2 cellular contexts compared by ENCODE assay signal in the genomic region with DNA sequence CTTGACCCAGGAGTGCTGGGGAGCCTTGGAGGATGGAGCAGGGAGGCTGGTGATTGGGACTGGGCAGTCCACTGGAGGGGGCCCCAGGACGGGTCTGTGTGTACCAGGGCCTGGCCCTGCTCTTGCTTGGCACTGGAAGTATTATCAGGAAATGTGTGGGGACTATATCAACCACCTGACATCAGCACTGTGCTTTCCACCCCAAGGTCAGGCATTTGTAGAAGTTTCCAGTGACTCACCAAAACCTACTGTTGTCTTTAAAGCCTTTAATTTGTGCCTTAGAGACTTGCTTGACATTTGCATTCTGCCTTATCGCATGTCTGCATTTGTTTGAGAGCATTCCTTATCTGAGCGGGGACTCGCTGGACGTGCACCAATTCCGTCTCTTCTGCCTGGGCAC.
TF ChIP-seq lines count a peak whose summit lies in the region.

No MANE protein-coding gene starts in this region.

TF ChIP-seq in IMR-90, 13 proteins besides CTCF, POLR2A, EP300 and RAD21:
- TF ChIP-seq SMC3 (IDR thresholded peaks at IDR 0.05; ENCODE audit: low read depth, low read length) (peak; percentile 15; the same call in 1 of the 2 replicates), USF2 (IDR thresholded peaks at IDR 0.05; ENCODE audit: low read depth, low read length) (no peak), ELK1 (IDR thresholded peaks at IDR 0.05; ENCODE audit: borderline replicate concordance, low read depth, low read length) (no peak), RFX5 (IDR thresholded peaks at IDR 0.05; ENCODE audit: low read depth, low read length) (no peak), FOS (IDR thresholded peaks at IDR 0.05; ENCODE audit: low read depth, low read length) (peak; percentile 48; the same call in 1 of the 2 replicates), NFE2L2 (IDR thresholded peaks at IDR 0.05; ENCODE audit: low read depth, low read length) (no peak), MAFK (IDR thresholded peaks at IDR 0.05; ENCODE audit: low read depth, low read length) (peak; percentile 39), BHLHE40 (IDR thresholded peaks at IDR 0.05; ENCODE audit: low read depth, low read length) (no peak), MXI1 (IDR thresholded peaks at IDR 0.05; ENCODE audit: borderline replicate concordance, low read depth, low read length) (no peak), CEBPB (IDR thresholded peaks at IDR 0.05; ENCODE audit: low read depth, low read length) (no peak), RCOR1 (IDR thresholded peaks at IDR 0.05; ENCODE audit: insufficient replicate concordance, low read length) (no peak), CHD1 (IDR thresholded peaks at IDR 0.05; ENCODE audit: low read depth, low read length) (no peak), MAZ (IDR thresholded peaks at IDR 0.05; ENCODE audit: borderline replicate concordance, low read depth, low read length) (no peak)

TF ChIP-seq in K562, 482 proteins besides CTCF, POLR2A, EP300 and RAD21 (continues in another document):
- TF ChIP-seq USF1 (CRISPR knock-in tag; IDR thresholded peaks at IDR 0.05) = no peak
- no peak for TF ChIP-seq STAT5B (CRISPR knock-in tag; IDR thresholded peaks at IDR 0.05)
- TF ChIP-seq ZFP91 (CRISPR knock-in tag; IDR thresholded peaks at IDR 0.05) = no peak
- TF ChIP-seq ZBTB43 (CRISPR knock-in tag; IDR thresholded peaks at IDR 0.05) = no peak
- TF ChIP-seq PPARD (CRISPR knock-in tag; IDR thresholded peaks at IDR 0.05) = no peak
- TF ChIP-seq NCOA4 (IDR thresholded peaks at IDR 0.05; ENCODE audit: partially characterized antibody) = no peak
- no peak for TF ChIP-seq MTA1 (IDR thresholded peaks at IDR 0.05; ENCODE audit: borderline replicate concordance)
- no peak for TF ChIP-seq PHTF2 (CRISPR knock-in tag; IDR thresholded peaks at IDR 0.05)
- peak; percentile 32; the same call in 1 of the 2 replicates for TF ChIP-seq NFE2 (IDR thresholded peaks at IDR 0.05; ENCODE audit: low read depth)
- no peak for TF ChIP-seq ID3 (CRISPR knock-in tag; IDR thresholded peaks at IDR 0.05)
- TF ChIP-seq ID3 (tag; IDR thresholded peaks at IDR 0.05) = peak; percentile 92
- TF ChIP-seq, protein P1, sequence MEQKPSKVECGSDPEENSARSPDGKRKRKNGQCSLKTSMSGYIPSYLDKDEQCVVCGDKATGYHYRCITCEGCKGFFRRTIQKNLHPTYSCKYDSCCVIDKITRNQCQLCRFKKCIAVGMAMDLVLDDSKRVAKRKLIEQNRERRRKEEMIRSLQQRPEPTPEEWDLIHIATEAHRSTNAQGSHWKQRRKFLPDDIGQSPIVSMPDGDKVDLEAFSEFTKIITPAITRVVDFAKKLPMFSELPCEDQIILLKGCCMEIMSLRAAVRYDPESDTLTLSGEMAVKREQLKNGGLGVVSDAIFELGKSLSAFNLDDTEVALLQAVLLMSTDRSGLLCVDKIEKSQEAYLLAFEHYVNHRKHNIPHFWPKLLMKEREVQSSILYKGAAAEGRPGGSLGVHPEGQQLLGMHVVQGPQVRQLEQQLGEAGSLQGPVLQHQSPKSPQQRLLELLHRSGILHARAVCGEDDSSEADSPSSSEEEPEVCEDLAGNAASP (IDR thresholded peaks at IDR 0.05) = no peak
- no peak for TF ChIP-seq TRIM28 (IDR thresholded peaks at IDR 0.05)
- TF ChIP-seq ATF2 (CRISPR knock-in tag; IDR thresholded peaks at IDR 0.05) = no peak
- no peak for TF ChIP-seq GTF2E2 (tag; IDR thresholded peaks at IDR 0.05)
- TF ChIP-seq ATF3 (IDR thresholded peaks at IDR 0.05) = peak; percentile 48; the same call in 1 of the 2 replicates
- TF ChIP-seq ATF3 (CRISPR knock-in tag; conservative IDR thresholded peaks at IDR 0.05) = no peak
- TF ChIP-seq NFIC (IDR thresholded peaks at IDR 0.05) = peak; percentile 49; the same call in 1 of the 2 replicates
- TF ChIP-seq FOXJ3 (CRISPR knock-in tag; IDR thresholded peaks at IDR 0.05) = no peak
- TF ChIP-seq TRIM24 (IDR thresholded peaks at IDR 0.05) = peak in 1 of 2 experiments; percentile 22; a peak in 1 of 4 replicates
- TF ChIP-seq RCOR1 (IDR thresholded peaks at IDR 0.05; ENCODE audit: borderline replicate concordance in 1 of 2, low read depth in 2 of 2, low read length in 2 of 2) = peak in 1 of 2 experiments; percentile 50; a peak in 2 of 4 replicates
- no peak for TF ChIP-seq MYC (IDR thresholded peaks at IDR 0.05; ENCODE audit: low read depth, low read length)
- no peak for TF ChIP-seq MYC (CRISPR knock-in tag; IDR thresholded peaks at IDR 0.05; ENCODE audit: borderline replicate concordance, low read depth)
- TF ChIP-seq THAP12 (CRISPR knock-in tag; IDR thresholded peaks at IDR 0.05) = no peak
- TF ChIP-seq EGR1 (conservative IDR thresholded peaks at IDR 0.05) = no peak
- TF ChIP-seq, protein P2, sequence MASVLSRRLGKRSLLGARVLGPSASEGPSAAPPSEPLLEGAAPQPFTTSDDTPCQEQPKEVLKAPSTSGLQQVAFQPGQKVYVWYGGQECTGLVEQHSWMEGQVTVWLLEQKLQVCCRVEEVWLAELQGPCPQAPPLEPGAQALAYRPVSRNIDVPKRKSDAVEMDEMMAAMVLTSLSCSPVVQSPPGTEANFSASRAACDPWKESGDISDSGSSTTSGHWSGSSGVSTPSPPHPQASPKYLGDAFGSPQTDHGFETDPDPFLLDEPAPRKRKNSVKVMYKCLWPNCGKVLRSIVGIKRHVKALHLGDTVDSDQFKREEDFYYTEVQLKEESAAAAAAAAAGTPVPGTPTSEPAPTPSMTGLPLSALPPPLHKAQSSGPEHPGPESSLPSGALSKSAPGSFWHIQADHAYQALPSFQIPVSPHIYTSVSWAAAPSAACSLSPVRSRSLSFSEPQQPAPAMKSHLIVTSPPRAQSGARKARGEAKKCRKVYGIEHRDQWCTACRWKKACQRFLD (CRISPR knock-in tag; IDR thresholded peaks at IDR 0.05) = no peak
- TF ChIP-seq DIDO1 (tag; IDR thresholded peaks at IDR 0.05; ENCODE audit: low read depth) = no peak
- no peak for TF ChIP-seq NFRKB (IDR thresholded peaks at IDR 0.05; ENCODE audit: low read depth)
- no peak for TF ChIP-seq NR2F6 (CRISPR knock-in tag; IDR thresholded peaks at IDR 0.05)
- no peak for TF ChIP-seq NR2C1 (IDR thresholded peaks at IDR 0.05)
- TF ChIP-seq NR2C1 (tag; IDR thresholded peaks at IDR 0.05) = no peak
- 0 out of 4 replicates have a peak, but pooled peaks of 1 of the 2 experiments have one; percentile 4 for TF ChIP-seq TEAD1 (CRISPR knock-in tag; IDR thresholded peaks at IDR 0.05)
- no peak for TF ChIP-seq TCF7 (IDR thresholded peaks at IDR 0.05; ENCODE audit: borderline replicate concordance)
- no peak for TF ChIP-seq ZKSCAN3 (CRISPR knock-in tag; IDR thresholded peaks at IDR 0.05)
- TF ChIP-seq GABPB1 (CRISPR knock-in tag; IDR thresholded peaks at IDR 0.05) = no peak
- TF ChIP-seq, protein P3, sequence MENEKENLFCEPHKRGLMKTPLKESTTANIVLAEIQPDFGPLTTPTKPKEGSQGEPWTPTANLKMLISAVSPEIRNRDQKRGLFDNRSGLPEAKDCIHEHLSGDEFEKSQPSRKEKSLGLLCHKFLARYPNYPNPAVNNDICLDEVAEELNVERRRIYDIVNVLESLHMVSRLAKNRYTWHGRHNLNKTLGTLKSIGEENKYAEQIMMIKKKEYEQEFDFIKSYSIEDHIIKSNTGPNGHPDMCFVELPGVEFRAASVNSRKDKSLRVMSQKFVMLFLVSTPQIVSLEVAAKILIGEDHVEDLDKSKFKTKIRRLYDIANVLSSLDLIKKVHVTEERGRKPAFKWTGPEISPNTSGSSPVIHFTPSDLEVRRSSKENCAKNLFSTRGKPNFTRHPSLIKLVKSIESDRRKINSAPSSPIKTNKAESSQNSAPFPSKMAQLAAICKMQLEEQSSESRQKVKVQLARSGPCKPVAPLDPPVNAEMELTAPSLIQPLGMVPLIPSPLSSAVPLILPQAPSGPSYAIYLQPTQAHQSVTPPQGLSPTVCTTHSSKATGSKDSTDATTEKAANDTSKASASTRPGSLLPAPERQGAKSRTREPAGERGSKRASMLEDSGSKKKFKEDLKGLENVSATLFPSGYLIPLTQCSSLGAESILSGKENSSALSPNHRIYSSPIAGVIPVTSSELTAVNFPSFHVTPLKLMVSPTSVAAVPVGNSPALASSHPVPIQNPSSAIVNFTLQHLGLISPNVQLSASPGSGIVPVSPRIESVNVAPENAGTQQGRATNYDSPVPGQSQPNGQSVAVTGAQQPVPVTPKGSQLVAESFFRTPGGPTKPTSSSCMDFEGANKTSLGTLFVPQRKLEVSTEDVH (IDR thresholded peaks at IDR 0.05; ENCODE audit: low read depth, partially characterized antibody) = no peak
- TF ChIP-seq CGGBP1 (CRISPR knock-in tag; IDR thresholded peaks at IDR 0.05) = no peak
- TF ChIP-seq ZNF586 (CRISPR knock-in tag; conservative IDR thresholded peaks at IDR 0.05) = no peak
- no peak for TF ChIP-seq RUNX1 (IDR thresholded peaks at IDR 0.05; ENCODE audit: low read depth)
- TF ChIP-seq, protein P4, sequence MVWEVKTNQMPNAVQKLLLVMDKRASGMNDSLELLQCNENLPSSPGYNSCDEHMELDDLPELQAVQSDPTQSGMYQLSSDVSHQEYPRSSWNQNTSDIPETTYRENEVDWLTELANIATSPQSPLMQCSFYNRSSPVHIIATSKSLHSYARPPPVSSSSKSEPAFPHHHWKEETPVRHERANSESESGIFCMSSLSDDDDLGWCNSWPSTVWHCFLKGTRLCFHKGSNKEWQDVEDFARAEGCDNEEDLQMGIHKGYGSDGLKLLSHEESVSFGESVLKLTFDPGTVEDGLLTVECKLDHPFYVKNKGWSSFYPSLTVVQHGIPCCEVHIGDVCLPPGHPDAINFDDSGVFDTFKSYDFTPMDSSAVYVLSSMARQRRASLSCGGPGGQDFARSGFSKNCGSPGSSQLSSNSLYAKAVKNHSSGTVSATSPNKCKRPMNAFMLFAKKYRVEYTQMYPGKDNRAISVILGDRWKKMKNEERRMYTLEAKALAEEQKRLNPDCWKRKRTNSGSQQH (CRISPR knock-in tag; IDR thresholded peaks at IDR 0.05) = no peak
- no peak for TF ChIP-seq BRD4 (IDR thresholded peaks at IDR 0.05)
